ENCODE assay signal across 1 cellular context in the genomic region with DNA sequence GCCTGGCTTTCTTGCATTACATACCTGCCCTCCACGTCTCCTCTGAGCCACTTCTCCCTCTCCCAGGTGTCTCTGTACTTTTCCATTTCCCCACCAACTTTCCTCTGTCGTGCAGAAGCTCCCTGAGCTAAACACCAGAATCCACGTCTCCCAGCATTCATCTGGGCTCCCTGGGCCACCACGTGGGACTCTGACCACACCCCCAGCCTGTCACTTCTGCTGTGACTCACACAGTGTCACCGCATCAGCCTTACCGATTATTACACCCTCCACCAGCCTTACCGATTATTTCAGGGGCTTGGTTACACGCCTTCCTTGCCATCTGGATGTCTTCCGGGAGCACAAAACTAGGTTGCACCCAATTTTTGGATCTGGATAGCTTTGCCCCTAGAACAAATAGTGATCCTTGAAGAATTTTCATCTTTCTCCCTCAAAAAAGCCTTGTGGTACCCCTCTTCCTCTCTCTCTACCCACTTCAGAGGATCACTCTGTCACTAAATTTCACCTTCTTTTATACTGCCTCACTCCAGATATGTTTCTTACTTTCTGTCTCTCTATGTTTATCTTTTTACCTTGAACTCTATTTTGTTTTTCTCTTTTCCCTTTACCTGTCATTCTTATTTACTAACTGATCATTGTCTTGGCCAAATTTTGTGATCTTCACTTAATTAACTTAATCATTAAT.
TF ChIP-seq lines count a peak whose summit lies in the region.

No MANE protein-coding gene starts in this region.

TF ChIP-seq in K562, 482 proteins besides CTCF, POLR2A, EP300 and RAD21 (continued from another document and continues in another):
- TF ChIP-seq, protein P1, sequence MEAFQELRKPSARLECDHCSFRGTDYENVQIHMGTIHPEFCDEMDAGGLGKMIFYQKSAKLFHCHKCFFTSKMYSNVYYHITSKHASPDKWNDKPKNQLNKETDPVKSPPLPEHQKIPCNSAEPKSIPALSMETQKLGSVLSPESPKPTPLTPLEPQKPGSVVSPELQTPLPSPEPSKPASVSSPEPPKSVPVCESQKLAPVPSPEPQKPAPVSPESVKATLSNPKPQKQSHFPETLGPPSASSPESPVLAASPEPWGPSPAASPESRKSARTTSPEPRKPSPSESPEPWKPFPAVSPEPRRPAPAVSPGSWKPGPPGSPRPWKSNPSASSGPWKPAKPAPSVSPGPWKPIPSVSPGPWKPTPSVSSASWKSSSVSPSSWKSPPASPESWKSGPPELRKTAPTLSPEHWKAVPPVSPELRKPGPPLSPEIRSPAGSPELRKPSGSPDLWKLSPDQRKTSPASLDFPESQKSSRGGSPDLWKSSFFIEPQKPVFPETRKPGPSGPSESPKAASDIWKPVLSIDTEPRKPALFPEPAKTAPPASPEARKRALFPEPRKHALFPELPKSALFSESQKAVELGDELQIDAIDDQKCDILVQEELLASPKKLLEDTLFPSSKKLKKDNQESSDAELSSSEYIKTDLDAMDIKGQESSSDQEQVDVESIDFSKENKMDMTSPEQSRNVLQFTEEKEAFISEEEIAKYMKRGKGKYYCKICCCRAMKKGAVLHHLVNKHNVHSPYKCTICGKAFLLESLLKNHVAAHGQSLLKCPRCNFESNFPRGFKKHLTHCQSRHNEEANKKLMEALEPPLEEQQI (IDR thresholded peaks at IDR 0.05): 0 out of 2 replicates have a peak, but pooled peaks have one; percentile 38
- TF ChIP-seq, protein P2, sequence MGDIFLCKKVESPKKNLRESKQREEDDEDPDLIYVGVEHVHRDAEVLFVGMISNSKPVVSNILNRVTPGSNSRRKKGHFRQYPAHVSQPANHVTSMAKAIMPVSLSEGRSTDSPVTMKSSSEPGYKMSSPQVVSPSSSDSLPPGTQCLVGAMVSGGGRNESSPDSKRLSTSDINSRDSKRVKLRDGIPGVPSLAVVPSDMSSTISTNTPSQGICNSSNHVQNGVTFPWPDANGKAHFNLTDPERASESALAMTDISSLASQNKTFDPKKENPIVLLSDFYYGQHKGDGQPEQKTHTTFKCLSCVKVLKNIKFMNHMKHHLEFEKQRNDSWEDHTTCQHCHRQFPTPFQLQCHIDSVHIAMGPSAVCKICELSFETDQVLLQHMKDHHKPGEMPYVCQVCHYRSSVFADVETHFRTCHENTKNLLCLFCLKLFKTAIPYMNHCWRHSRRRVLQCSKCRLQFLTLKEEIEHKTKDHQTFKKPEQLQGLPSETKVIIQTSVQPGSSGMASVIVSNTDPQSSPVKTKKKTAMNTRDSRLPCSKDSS (IDR thresholded peaks at IDR 0.05; ENCODE audit: low read depth, partially characterized antibody): no peak
- TF ChIP-seq ZNF134 (CRISPR knock-in tag; conservative IDR thresholded peaks at IDR 0.05) (no peak), ATF7 (IDR thresholded peaks at IDR 0.05) (no peak), NFRKB (IDR thresholded peaks at IDR 0.05; ENCODE audit: low read depth) (no peak), SAFB (IDR thresholded peaks at IDR 0.05; ENCODE audit: borderline replicate concordance, low read depth, low read length) (no peak), DPF2 (IDR thresholded peaks at IDR 0.05) (peak; percentile 42; the same call in 1 of the 2 replicates), ZNF175 (CRISPR knock-in tag; IDR thresholded peaks at IDR 0.05; ENCODE audit: low read depth) (no peak), KLF1 (tag; IDR thresholded peaks at IDR 0.05) (no peak), ZNF12 (CRISPR knock-in tag; IDR thresholded peaks at IDR 0.05) (no peak), ILK (tag; IDR thresholded peaks at IDR 0.05; ENCODE audit: borderline replicate concordance, low read depth) (no peak), ZNF384 (IDR thresholded peaks at IDR 0.05; ENCODE audit: low read depth, low read length) (no peak), LEF1 (IDR thresholded peaks at IDR 0.05) (no peak), ZNF766 (CRISPR knock-in tag; conservative IDR thresholded peaks at IDR 0.05) (no peak), CCAR2 (IDR thresholded peaks at IDR 0.05; ENCODE audit: low read depth, low read length) (no peak), ZFPM2 (CRISPR knock-in tag; IDR thresholded peaks at IDR 0.05) (no peak)
- TF ChIP-seq, protein P3, sequence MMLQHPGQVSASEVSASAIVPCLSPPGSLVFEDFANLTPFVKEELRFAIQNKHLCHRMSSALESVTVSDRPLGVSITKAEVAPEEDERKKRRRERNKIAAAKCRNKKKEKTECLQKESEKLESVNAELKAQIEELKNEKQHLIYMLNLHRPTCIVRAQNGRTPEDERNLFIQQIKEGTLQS (IDR thresholded peaks at IDR 0.05): peak; percentile 68
- TF ChIP-seq, protein P3 (CRISPR knock-in tag; conservative IDR thresholded peaks at IDR 0.05): no peak
- TF ChIP-seq, protein P4, sequence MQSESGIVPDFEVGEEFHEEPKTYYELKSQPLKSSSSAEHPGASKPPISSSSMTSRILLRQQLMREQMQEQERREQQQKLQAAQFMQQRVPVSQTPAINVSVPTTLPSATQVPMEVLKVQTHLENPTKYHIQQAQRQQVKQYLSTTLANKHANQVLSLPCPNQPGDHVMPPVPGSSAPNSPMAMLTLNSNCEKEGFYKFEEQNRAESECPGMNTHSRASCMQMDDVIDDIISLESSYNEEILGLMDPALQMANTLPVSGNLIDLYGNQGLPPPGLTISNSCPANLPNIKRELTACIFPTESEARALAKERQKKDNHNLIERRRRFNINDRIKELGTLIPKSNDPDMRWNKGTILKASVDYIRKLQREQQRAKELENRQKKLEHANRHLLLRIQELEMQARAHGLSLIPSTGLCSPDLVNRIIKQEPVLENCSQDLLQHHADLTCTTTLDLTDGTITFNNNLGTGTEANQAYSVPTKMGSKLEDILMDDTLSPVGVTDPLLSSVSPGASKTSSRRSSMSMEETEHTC (IDR thresholded peaks at IDR 0.05): no peak
- TF ChIP-seq, protein P5, sequence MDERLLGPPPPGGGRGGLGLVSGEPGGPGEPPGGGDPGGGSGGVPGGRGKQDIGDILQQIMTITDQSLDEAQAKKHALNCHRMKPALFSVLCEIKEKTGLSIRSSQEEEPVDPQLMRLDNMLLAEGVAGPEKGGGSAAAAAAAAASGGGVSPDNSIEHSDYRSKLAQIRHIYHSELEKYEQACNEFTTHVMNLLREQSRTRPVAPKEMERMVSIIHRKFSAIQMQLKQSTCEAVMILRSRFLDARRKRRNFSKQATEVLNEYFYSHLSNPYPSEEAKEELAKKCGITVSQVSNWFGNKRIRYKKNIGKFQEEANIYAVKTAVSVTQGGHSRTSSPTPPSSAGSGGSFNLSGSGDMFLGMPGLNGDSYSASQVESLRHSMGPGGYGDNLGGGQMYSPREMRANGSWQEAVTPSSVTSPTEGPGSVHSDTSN (CRISPR knock-in tag; IDR thresholded peaks at IDR 0.05; ENCODE audit: low read depth): no peak
- TF ChIP-seq, protein P5 (tag; conservative IDR thresholded peaks at IDR 0.05; ENCODE audit: low read depth): no peak
- TF ChIP-seq, protein P6, sequence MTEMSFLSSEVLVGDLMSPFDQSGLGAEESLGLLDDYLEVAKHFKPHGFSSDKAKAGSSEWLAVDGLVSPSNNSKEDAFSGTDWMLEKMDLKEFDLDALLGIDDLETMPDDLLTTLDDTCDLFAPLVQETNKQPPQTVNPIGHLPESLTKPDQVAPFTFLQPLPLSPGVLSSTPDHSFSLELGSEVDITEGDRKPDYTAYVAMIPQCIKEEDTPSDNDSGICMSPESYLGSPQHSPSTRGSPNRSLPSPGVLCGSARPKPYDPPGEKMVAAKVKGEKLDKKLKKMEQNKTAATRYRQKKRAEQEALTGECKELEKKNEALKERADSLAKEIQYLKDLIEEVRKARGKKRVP (CRISPR knock-in tag; IDR thresholded peaks at IDR 0.05): no peak
- TF ChIP-seq, protein P7, sequence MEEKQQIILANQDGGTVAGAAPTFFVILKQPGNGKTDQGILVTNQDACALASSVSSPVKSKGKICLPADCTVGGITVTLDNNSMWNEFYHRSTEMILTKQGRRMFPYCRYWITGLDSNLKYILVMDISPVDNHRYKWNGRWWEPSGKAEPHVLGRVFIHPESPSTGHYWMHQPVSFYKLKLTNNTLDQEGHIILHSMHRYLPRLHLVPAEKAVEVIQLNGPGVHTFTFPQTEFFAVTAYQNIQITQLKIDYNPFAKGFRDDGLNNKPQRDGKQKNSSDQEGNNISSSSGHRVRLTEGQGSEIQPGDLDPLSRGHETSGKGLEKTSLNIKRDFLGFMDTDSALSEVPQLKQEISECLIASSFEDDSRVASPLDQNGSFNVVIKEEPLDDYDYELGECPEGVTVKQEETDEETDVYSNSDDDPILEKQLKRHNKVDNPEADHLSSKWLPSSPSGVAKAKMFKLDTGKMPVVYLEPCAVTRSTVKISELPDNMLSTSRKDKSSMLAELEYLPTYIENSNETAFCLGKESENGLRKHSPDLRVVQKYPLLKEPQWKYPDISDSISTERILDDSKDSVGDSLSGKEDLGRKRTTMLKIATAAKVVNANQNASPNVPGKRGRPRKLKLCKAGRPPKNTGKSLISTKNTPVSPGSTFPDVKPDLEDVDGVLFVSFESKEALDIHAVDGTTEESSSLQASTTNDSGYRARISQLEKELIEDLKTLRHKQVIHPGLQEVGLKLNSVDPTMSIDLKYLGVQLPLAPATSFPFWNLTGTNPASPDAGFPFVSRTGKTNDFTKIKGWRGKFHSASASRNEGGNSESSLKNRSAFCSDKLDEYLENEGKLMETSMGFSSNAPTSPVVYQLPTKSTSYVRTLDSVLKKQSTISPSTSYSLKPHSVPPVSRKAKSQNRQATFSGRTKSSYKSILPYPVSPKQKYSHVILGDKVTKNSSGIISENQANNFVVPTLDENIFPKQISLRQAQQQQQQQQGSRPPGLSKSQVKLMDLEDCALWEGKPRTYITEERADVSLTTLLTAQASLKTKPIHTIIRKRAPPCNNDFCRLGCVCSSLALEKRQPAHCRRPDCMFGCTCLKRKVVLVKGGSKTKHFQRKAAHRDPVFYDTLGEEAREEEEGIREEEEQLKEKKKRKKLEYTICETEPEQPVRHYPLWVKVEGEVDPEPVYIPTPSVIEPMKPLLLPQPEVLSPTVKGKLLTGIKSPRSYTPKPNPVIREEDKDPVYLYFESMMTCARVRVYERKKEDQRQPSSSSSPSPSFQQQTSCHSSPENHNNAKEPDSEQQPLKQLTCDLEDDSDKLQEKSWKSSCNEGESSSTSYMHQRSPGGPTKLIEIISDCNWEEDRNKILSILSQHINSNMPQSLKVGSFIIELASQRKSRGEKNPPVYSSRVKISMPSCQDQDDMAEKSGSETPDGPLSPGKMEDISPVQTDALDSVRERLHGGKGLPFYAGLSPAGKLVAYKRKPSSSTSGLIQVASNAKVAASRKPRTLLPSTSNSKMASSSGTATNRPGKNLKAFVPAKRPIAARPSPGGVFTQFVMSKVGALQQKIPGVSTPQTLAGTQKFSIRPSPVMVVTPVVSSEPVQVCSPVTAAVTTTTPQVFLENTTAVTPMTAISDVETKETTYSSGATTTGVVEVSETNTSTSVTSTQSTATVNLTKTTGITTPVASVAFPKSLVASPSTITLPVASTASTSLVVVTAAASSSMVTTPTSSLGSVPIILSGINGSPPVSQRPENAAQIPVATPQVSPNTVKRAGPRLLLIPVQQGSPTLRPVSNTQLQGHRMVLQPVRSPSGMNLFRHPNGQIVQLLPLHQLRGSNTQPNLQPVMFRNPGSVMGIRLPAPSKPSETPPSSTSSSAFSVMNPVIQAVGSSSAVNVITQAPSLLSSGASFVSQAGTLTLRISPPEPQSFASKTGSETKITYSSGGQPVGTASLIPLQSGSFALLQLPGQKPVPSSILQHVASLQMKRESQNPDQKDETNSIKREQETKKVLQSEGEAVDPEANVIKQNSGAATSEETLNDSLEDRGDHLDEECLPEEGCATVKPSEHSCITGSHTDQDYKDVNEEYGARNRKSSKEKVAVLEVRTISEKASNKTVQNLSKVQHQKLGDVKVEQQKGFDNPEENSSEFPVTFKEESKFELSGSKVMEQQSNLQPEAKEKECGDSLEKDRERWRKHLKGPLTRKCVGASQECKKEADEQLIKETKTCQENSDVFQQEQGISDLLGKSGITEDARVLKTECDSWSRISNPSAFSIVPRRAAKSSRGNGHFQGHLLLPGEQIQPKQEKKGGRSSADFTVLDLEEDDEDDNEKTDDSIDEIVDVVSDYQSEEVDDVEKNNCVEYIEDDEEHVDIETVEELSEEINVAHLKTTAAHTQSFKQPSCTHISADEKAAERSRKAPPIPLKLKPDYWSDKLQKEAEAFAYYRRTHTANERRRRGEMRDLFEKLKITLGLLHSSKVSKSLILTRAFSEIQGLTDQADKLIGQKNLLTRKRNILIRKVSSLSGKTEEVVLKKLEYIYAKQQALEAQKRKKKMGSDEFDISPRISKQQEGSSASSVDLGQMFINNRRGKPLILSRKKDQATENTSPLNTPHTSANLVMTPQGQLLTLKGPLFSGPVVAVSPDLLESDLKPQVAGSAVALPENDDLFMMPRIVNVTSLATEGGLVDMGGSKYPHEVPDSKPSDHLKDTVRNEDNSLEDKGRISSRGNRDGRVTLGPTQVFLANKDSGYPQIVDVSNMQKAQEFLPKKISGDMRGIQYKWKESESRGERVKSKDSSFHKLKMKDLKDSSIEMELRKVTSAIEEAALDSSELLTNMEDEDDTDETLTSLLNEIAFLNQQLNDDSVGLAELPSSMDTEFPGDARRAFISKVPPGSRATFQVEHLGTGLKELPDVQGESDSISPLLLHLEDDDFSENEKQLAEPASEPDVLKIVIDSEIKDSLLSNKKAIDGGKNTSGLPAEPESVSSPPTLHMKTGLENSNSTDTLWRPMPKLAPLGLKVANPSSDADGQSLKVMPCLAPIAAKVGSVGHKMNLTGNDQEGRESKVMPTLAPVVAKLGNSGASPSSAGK (IDR thresholded peaks at IDR 0.05): peak; percentile 53
- TF ChIP-seq, protein P8, sequence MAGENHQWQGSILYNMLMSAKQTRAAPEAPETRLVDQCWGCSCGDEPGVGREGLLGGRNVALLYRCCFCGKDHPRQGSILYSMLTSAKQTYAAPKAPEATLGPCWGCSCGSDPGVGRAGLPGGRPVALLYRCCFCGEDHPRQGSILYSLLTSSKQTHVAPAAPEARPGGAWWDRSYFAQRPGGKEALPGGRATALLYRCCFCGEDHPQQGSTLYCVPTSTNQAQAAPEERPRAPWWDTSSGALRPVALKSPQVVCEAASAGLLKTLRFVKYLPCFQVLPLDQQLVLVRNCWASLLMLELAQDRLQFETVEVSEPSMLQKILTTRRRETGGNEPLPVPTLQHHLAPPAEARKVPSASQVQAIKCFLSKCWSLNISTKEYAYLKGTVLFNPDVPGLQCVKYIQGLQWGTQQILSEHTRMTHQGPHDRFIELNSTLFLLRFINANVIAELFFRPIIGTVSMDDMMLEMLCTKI (IDR thresholded peaks at IDR 0.05; ENCODE audit: partially characterized antibody): no peak
- TF ChIP-seq, protein P9, sequence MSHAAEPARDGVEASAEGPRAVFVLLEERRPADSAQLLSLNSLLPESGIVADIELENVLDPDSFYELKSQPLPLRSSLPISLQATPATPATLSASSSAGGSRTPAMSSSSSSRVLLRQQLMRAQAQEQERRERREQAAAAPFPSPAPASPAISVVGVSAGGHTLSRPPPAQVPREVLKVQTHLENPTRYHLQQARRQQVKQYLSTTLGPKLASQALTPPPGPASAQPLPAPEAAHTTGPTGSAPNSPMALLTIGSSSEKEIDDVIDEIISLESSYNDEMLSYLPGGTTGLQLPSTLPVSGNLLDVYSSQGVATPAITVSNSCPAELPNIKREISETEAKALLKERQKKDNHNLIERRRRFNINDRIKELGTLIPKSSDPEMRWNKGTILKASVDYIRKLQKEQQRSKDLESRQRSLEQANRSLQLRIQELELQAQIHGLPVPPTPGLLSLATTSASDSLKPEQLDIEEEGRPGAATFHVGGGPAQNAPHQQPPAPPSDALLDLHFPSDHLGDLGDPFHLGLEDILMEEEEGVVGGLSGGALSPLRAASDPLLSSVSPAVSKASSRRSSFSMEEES (CRISPR knock-in tag; IDR thresholded peaks at IDR 0.05): no peak
